Comparison of ENCODE assay signal across 9 cellular contexts in the genomic region with DNA sequence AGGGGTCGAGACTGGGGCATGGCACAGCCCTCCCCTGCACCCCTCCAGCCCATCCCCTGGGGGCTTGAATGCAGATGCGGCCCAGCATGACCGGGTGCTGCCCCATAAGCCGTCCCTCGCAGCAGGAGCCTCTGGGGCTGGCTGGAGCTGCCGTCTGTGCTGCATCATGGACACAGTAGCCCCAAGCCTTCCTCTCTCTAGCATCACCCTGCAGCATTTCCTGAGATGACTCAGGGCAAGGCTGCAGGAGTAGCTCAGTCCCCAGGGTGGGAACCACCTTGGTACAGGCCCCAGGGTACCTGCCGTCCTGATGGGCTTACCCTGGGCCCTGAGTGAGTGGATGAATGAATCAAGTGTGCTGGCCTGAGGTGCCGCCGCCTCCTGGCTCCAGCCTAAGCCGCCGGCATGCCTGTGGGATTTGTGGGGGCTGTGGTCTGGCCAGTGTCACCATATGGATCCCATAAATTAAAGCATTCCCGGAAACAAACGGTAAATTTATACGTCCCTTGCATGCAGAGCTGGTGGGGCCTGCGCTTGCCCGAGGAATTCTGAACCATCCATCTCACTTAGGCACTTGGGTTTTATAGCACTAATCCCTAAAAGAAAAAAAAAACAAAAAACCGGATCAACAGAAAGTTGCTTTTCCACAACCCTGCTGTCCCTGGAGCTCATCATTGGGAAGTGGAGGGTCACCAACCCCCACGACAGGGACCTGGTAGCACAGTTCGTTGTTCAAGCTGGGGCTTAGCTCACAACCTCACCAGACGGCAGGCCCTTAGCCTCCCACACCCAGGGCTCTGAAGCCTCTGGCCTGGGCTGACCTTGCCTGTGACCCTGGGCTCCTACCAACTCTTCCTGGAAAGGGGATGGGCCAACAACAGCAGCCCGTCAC.
A peak's percentile ranks its signal among the peaks of the same experiment; 100 is the strongest.
DNase-seq lines count a peak whose midpoint lies in the region; ATAC-seq and TF ChIP-seq lines count a peak whose summit lies in the region.
"Had no signal": no experiment of that assay in that cellular context is flagged by ENCODE, and none has a peak within 500 bp of the region (broad histone marks: within the 10 kb centered on the region; RNA-seq: fewer than 3 reads in every experiment).

No MANE protein-coding gene starts in this region.

- ATAC-seq in Panc1, result peak; percentile 74
- ATAC-seq in HG03159 (IDR thresholded peaks at IDR 0.05; ENCODE audit: unreplicated experiment), result no peak
- no peak for ATAC-seq in GM19463 (IDR thresholded peaks at IDR 0.05; ENCODE audit: unreplicated experiment)

- CTCF ChIA-PET in Panc1 (lab: Charles Lee), result interaction anchor here (0.6 kb wide), 2 partner anchors 169 to 320 kb away, joined by 3 to 8 read pairs; no protein-coding TSS in a partner anchor

- in situ Hi-C loops in Panc1 (cut with HindIII; ENCODE audit: low pct_unique_long_range_greater_than_20kb, low sequenced_read_pairs), result no loop called here

- no peaks in the 10 kb centered on the region for H3K27me3 ChIP-seq in Panc1 (ENCODE audit: control insufficient read depth, insufficient read depth, low read length)

- no TSS peak for BruUV-seq in Panc1 (replicated peaks; lab: Mats Ljungman, UMichigan)

- no peaks in the 10 kb centered on the region for H3K36me3 ChIP-seq in Panc1 (ENCODE audit: control insufficient read depth, insufficient read depth, low read length)

- no peaks in the 10 kb centered on the region for H3K9me3 ChIP-seq in Panc1 (ENCODE audit: control insufficient read depth, insufficient read depth, low read depth, low read length)

- intact Hi-C loops in Panc1 (cut with micrococcal nuclease; ENCODE audit: unreplicated experiment), result no loop called here

- H3K4me3 ChIP-seq in Panc1 (ENCODE audit: low read depth in 2 of 2, low read length in 2 of 2) (no peak overlapping the region), retinal pigment epithelial cell (ENCODE audit: low read length) (no peak overlapping the region)

- POLR2A ChIA-PET in Panc1 (lab: Charles Lee), result interaction anchor here (0.6 to 0.7 kb wide), 3 partner anchors 13 to 641 kb away, joined by 3 to 5 read pairs (median 4); no protein-coding TSS in a partner anchor

- peak; percentile 90 for DNase-seq in ELF-1 (ENCODE audit: low read depth, low spot score)
- DNase-seq in Panc1 (ENCODE audit: low read depth, low spot score), result no peak
- no peak for DNase-seq in epithelial cell of prostate (ENCODE audit: low read depth, low spot score)
- peak; percentile 58 for DNase-seq in retinal pigment epithelial cell (ENCODE audit: low read depth)
- no peak for DNase-seq in NCI-H1048 (lab: John Stamatoyannopoulos, UW)
- DNase-seq in NCI-H2171 treated with DMSO at 0.1 percent for 48 hours (lab: John Stamatoyannopoulos, UW), result no peak
- DNase-seq: posterior cingulate gyrus had no signal

- H3K27ac ChIP-seq in Panc1 (ENCODE audit: low read length), result peak overlapping the region; percentile 84
- H3K27ac ChIP-seq in epithelial cell of prostate, result peak overlapping the region; percentile 66

- H3K4me1 ChIP-seq in Panc1 (ENCODE audit: control insufficient read depth, insufficient read depth, low read length), result peaks cover 40% of the 10 kb centered on the region

- no peak for TF ChIP-seq CTCF in Panc1 (IDR thresholded peaks at IDR 0.05)
- no peak for TF ChIP-seq CTCF in retinal pigment epithelial cell (conservative IDR thresholded peaks at IDR 0.05; ENCODE audit: low read depth, low read length)

Comparison
In these comparisons a context has a peak if more than half of its experiments do, and no peak if none do; other contexts are left out.
1. DNase-seq: peak in ELF-1 (single experiment) and retinal pigment epithelial cell (single experiment); none in Panc1 (single experiment), epithelial cell of prostate (single experiment), NCI-H1048 (single experiment) and NCI-H2171 treated with DMSO at 0.1 percent for 48 hours (single experiment).